In genomic region chr5:24642022-24642421, GRCh38 we compare ENCODE assay signal across 8 cellular contexts. TPM values are rescaled to one million over a fixed set of nuclear protein-coding genes. Genes with fewer than 3 reads are reported as not detected.
A peak's percentile ranks its signal among the peaks of the same experiment; 100 is the strongest.
DNase-seq lines count a peak whose midpoint lies in the region; ATAC-seq lines count a peak whose summit lies in the region.

No MANE protein-coding gene starts in this region.

- DNase-seq in NCI-H82 (lab: John Stamatoyannopoulos, UW) (peak; percentile 58), NCI-H82 treated with DMSO at 0.1 percent for 48 hours (lab: John Stamatoyannopoulos, UW; ENCODE audit: unreplicated experiment) (no peak), NCI-H2227 (lab: John Stamatoyannopoulos, UW; ENCODE audit: unreplicated experiment) (peak; percentile 51), dedifferentiated amniotic fluid mesenchymal stem cell (ENCODE audit: extremely low spot score) (peak; percentile 27), renal cortical epithelial cell (ENCODE audit: low read depth) (peak; percentile 29), AG08396 (ENCODE audit: low spot score) (no peak)

- no peak for ATAC-seq in GM19397 (IDR thresholded peaks at IDR 0.05; ENCODE audit: unreplicated experiment)
- no peak for ATAC-seq in GM21717 (IDR thresholded peaks at IDR 0.05; ENCODE audit: unreplicated experiment)

RNA-seq across cellular contexts. Expression of gene CDH10, which starts 2.8 kb away (rescaled TPM):
- 0.05 TPM in 1 of 2 replicates, not detected in the other for total RNA-seq in renal cortical epithelial cell

Comparison
In these comparisons a context has a peak if more than half of its experiments do, and no peak if none do; other contexts are left out.
1. DNase-seq: peak in NCI-H82 (single experiment), NCI-H2227 (single experiment), dedifferentiated amniotic fluid mesenchymal stem cell (single experiment) and renal cortical epithelial cell (single experiment); none in NCI-H82 treated with DMSO at 0.1 percent for 48 hours (single experiment) and AG08396 (single experiment).